12 cellular contexts compared by ENCODE assay signal in the genomic region with DNA sequence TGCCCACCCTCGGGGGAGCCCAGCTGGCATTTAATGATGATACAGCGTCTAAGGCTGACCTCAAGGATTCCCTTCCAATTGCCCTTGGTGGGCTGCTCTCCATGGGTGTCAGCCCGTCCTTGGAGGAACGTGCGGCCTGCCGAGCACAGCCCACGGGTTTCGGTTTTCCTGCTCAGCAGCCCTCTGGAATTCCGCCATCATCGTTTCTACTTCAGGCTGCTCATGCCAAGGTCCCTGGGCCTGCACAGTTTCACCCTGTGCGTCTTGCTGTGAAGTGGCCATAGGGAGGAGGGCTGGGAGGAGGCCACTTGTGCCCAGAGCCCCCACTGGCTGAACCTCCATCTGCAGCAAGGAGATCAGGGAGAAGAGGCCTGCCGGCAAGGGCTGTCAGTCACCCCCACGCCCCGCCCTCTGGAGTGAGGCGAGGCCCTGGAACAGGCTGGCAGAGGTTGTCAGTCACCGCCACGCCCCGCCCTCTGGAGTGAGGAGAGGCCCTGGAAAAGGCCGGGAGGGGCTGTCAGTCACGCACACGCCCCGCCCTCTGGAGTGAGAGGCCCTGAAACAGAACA.
A peak's percentile ranks its signal among the peaks of the same experiment; 100 is the strongest.
DNase-seq lines count a peak whose midpoint lies in the region; ATAC-seq, FAIRE-seq and TF ChIP-seq lines count a peak whose summit lies in the region.
"Had no signal": no experiment of that assay in that cellular context is flagged by ENCODE, and none has a peak within 500 bp of the region (broad histone marks: within the 10 kb centered on the region; RNA-seq: fewer than 3 reads in every experiment).

No MANE protein-coding gene starts in this region.

- H3K27ac ChIP-seq in RWPE2 (ENCODE audit: poor library complexity, severe bottlenecking) (no peak overlapping the region), neutrophil (peak overlapping the region; percentile 39)

- TF ChIP-seq CTCF in RWPE2 (IDR thresholded peaks at IDR 0.05; ENCODE audit: poor library complexity, severe bottlenecking) (no peak), neutrophil (IDR thresholded peaks at IDR 0.05) (no peak), GM13976 (IDR thresholded peaks at IDR 0.05; ENCODE audit: borderline replicate concordance, control extremely low read depth, extremely low read depth, insufficient read depth, missing control alignments) (no peak)

- DNase-seq in Daoy (ENCODE audit: low read depth), result peak; percentile 34
- no peak for DNase-seq in RWPE2 (ENCODE audit: low spot score)
- peak in 39 of 42 donors; percentile 29 to 85 (median 68) for DNase-seq in head of caudate nucleus
- no peak for DNase-seq in SKM-1 (lab: John Stamatoyannopoulos, UW; ENCODE audit: unreplicated experiment)
- no peak for DNase-seq in GM12892 (ENCODE audit: insufficient read length)
- no peak for DNase-seq in ureter (ENCODE audit: low spot score)
- DNase-seq in GM13976 (ENCODE audit: low spot score), result no peak
- DNase-seq: activated CD8-positive, alpha-beta memory T cell treated with anti-CD3 and anti-CD28 coated beads, Interleukin-2, amount 10 ng/mL, durations not matched to agents 7 days and 5 days; activated naive CD4-positive, alpha-beta T cell treated with anti-CD3 and anti-CD28 coated beads, Interleukin-2, amount 50 U/mL, for 16 hours; DMS153 had no signal

- ATAC-seq in RWPE2 (ENCODE audit: low read depth), result peak; percentile 65
- ATAC-seq: activated CD8-positive, alpha-beta memory T cell treated with anti-CD3 and anti-CD28 coated beads, Interleukin-2, amount 10 ng/mL, durations not matched to agents 7 days and 5 days had no signal

- no peak for TF ChIP-seq POLR2A in GM12892 (IDR thresholded peaks at IDR 0.05; ENCODE audit: low read depth, low read length)

- no peaks in the 10 kb centered on the region for H3K27me3 ChIP-seq in RWPE2 (ENCODE audit: insufficient read depth, poor library complexity, severe bottlenecking)
- no peaks in the 10 kb centered on the region for H3K27me3 ChIP-seq in neutrophil

- peaks cover 32% of the 10 kb centered on the region for H3K36me3 ChIP-seq in RWPE2 (ENCODE audit: low read depth)
- H3K36me3 ChIP-seq in neutrophil, result peaks cover 98% of the 10 kb centered on the region

- H3K9me3 ChIP-seq in RWPE2 (ENCODE audit: severe bottlenecking) (no peaks in the 10 kb centered on the region), neutrophil (no peaks in the 10 kb centered on the region)

- H3K4me3 ChIP-seq in RWPE2 (ENCODE audit: severe bottlenecking) (no peak overlapping the region), neutrophil (ENCODE audit: low read depth in 1 of 2, low read length in 1 of 2) (no peak overlapping the region)
- H3K4me3 ChIP-seq: lung had no signal

- intact Hi-C loops in head of caudate nucleus (cut with DNase I), result no loop called here

- H3K4me1 ChIP-seq in RWPE2 (ENCODE audit: insufficient read depth, poor library complexity, severe bottlenecking) (peaks cover 7% of the 10 kb centered on the region), neutrophil (ENCODE audit: control insufficient read depth in 1 of 2, insufficient read depth in 1 of 2, low read depth in 1 of 2, low read length in 1 of 2) (peaks cover 19 to 23% of the 10 kb centered on the region in 2 experiments)

- in situ Hi-C loops in GM13976 (cut with MboI; ENCODE audit: low sequenced_read_pairs, unreplicated experiment), result no loop called here

- no peak for FAIRE-seq in GM12892 (lab: Jason Lieb, UNC)

Comparison
In these comparisons a context has a peak if more than half of its experiments do, and no peak if none do; other contexts are left out.
1. DNase-seq: peak in Daoy (single experiment) and head of caudate nucleus (39 of 42); none in RWPE2 (single experiment), SKM-1 (single experiment), GM12892 (single experiment), ureter (single experiment) and GM13976 (single experiment).